35 cellular contexts compared by ENCODE assay signal in the genomic region with DNA sequence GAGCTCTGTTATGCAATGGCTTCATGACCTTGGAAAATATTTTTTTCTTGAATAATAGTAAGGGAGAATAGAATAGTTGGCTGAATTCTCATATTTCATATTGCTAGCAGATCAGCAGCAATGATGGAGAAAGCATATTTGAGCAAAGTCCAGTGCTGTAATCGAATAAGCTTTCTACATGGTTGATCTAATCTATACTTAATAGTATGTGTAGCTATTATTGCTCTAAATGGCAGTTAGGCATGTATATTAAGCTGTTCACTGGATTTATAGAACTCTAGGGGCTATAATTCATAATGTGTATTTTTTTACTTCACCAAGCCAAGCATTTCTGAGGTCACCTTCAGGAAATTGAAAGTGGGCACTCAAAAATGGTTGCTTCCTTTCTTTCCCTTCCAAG. TPM values are rescaled to one million over a fixed set of nuclear protein-coding genes. Genes with fewer than 3 reads are reported as not detected.
"Had no signal": no experiment of that assay in that cellular context is flagged by ENCODE, and none has a peak within 500 bp of the region (broad histone marks: within the 10 kb centered on the region; RNA-seq: fewer than 3 reads in every experiment).

No MANE protein-coding gene starts in this region.

- ATAC-seq: effector memory CD8-positive, alpha-beta T cell; esophagus mucosa; gastrocnemius medialis; heart right ventricle; left cardiac atrium; left lung; left ventricle myocardium superior; lower lobe of right lung; mucosa of descending colon had no signal

- H3K4me3 ChIP-seq: colonic mucosa, esophagus squamous epithelium, gastrocnemius medialis, heart right ventricle, left lung, lower lobe of right lung, mucosa of descending colon had no signal

- H3K4me3 Mint-ChIP-seq: dendritic cell treated with granulocyte-macrophage colony-stimulating factor and Interleukin-4, amounts not matched to agents 40 ng/mL and 50 ng/mL, for 4 days; effector memory CD8-positive, alpha-beta T cell; endodermal cell; mesothelial cell of epicardium; naive B cell had no signal

- H3K9me3 Mint-ChIP-seq: dendritic cell treated with granulocyte-macrophage colony-stimulating factor and Interleukin-4, amounts not matched to agents 40 ng/mL and 50 ng/mL, for 4 days; effector memory CD8-positive, alpha-beta T cell; endodermal cell had no signal

- H3K27me3 Mint-ChIP-seq: effector memory CD8-positive, alpha-beta T cell had no signal

- H3K27me3 ChIP-seq: colonic mucosa, gastrocnemius medialis, left lung had no signal

- H3K27ac ChIP-seq: colonic mucosa, epithelial cell of prostate, esophagus squamous epithelium, gastrocnemius medialis, heart right ventricle, left lung, lower lobe of right lung had no signal

- FAIRE-seq: endometrium, islet of Langerhans, keratinocyte had no signal

- H3K4me1 ChIP-seq: colonic mucosa, gastrocnemius medialis had no signal

- H3K36me3 Mint-ChIP-seq: mesothelial cell of epicardium, naive B cell had no signal

- H3K9me3 ChIP-seq: colonic mucosa, gastrocnemius medialis, heart right ventricle, left lung, lower lobe of right lung, mucosa of descending colon had no signal

- H3K36me3 ChIP-seq: colonic mucosa, esophagus squamous epithelium, gastrocnemius medialis, heart right ventricle, left lung, lower lobe of right lung had no signal

- H3K27ac Mint-ChIP-seq: dendritic cell treated with granulocyte-macrophage colony-stimulating factor and Interleukin-4, amounts not matched to agents 40 ng/mL and 50 ng/mL, for 4 days; endodermal cell; mesothelial cell of epicardium; naive B cell had no signal

- DNase-seq: colonic mucosa; cortex of kidney; effector CD8-positive, alpha-beta T cell; effector memory CD8-positive, alpha-beta T cell; endodermal cell; erythroblast; esophagus squamous epithelium; foreskin fibroblast; foreskin melanocyte; gastrocnemius medialis; glutamatergic neuron; head of caudate nucleus; heart right ventricle; hippocampal formation; left cardiac atrium; left lung; left ventricle myocardium superior; lower lobe of right lung; mesenchymal stem cell; mucosa of descending colon; naive B cell had no signal

RNA-seq across cellular contexts. Expression of gene IL19, which starts 10.0 kb away (rescaled TPM):
- total RNA-seq: dermis microvascular lymphatic vessel endothelial cell, endodermal cell, gastrocnemius medialis, glomerular endothelial cell, heart right ventricle, kidney epithelial cell, left cardiac atrium, left lung, left ventricle myocardium superior, lower leg skin, lower lobe of right lung, lung microvascular endothelial cell, mesenteric fat pad, mesothelial cell of epicardium, mucosa of descending colon, myocyte had no signal
- polyA plus RNA-seq: heart right ventricle, keratinocyte had no signal

RNA-seq across cellular contexts. Expression of gene IL10, which starts 11.7 kb away (rescaled TPM):
- total RNA-seq: dermis microvascular lymphatic vessel endothelial cell, endodermal cell, glomerular endothelial cell, kidney epithelial cell, lung microvascular endothelial cell, mesothelial cell of epicardium, myocyte had no signal
- polyA plus RNA-seq: keratinocyte had no signal
